ENCODE assay signal across 10 cellular contexts in genomic region chr19:4328991-4329681, GRCh38. TPM values are rescaled to one million over a fixed set of nuclear protein-coding genes. Genes with fewer than 3 reads are reported as not detected.
DNase-seq lines count a peak whose midpoint lies in the region; ATAC-seq and TF ChIP-seq lines count a peak whose summit lies in the region.
"Not testable (repeated sequence)": the region's sequence is repeated elsewhere in the genome, so short reads cannot be mapped to it uniquely, and the experiment has no call there.
"Had no signal": no experiment of that assay in that cellular context is flagged by ENCODE, and none has a peak within 500 bp of the region (broad histone marks: within the 10 kb centered on the region; RNA-seq: fewer than 3 reads in every experiment).

No MANE protein-coding gene starts in this region.

- H3K4me1 Mint-ChIP-seq in natural killer cell, result peaks cover 16 to 33% of the 10 kb centered on the region in 2 donors

- H3K27me3 ChIP-seq in breast epithelium, heart left ventricle, uterus: not testable (repeated sequence)

- not testable (repeated sequence) for H3K9me3 Mint-ChIP-seq in natural killer cell

- 41 to 54% (median 47%) methylated on average over 35 of the region's 35 CpGs for WGBS in heart left ventricle, 4 donors

- TF ChIP-seq CTCF in GM12865 (IDR thresholded peaks at IDR 0.05; ENCODE audit: insufficient read depth, low read depth, low read length, missing control alignments); breast epithelium (IDR thresholded peaks at IDR 0.05); heart left ventricle (IDR thresholded peaks at IDR 0.05); natural killer cell (IDR thresholded peaks at IDR 0.05); uterus (IDR thresholded peaks at IDR 0.05): not testable (repeated sequence)

- H3K4me1 ChIP-seq in breast epithelium, result not testable (repeated sequence)
- H3K4me1 ChIP-seq in heart left ventricle (peaks cover 0 to 24% (median 16%) of the 10 kb centered on the region in 12 donors), uterus (peaks cover 0 to 11% of the 10 kb centered on the region in 2 donors)

- peak overlapping the region; percentile 90 for H3K4me3 Mint-ChIP-seq in natural killer cell

- ATAC-seq in heart left ventricle, natural killer cell: not testable (repeated sequence)

- not testable (repeated sequence) for H3K36me3 ChIP-seq in breast epithelium, heart left ventricle, uterus

- H3K9me3 ChIP-seq in breast epithelium, heart left ventricle, uterus: not testable (repeated sequence)

- intact Hi-C loops in breast epithelium (cut with DNase I; ENCODE audit: low total_unique reads); uterus (cut with DNase I; ENCODE audit: low total_unique reads): not testable (repeated sequence)
- intact Hi-C loops in heart left ventricle (cut with DNase I), result loop anchor here in 2 of 10 donors (5.0 to 10.0 kb wide), 2 partner anchors 64 to 73 kb away; partner anchors contain the start of genes CHAF1A (in 1 of the 2) and SH3GL1 (in 1 of the 2)
- intact Hi-C loops in natural killer cell (cut with micrococcal nuclease), result loop anchor here (1.0 kb wide), 2 partner anchors 13 to 82 kb away; partner anchors contain the start of gene YJU2

- DNase-seq in GM12865 (ENCODE audit: low read depth) (peak; percentile 62), NCI-H82 (lab: John Stamatoyannopoulos, UW) (peak; percentile 75)
- DNase-seq in activated CD8-positive, alpha-beta memory T cell treated with anti-CD3 and anti-CD28 coated beads, Interleukin-2, amount 50 U/mL, for 24 hours (ENCODE audit: extremely low read depth), result peak; percentile 42
- not testable (repeated sequence) for DNase-seq in breast epithelium (ENCODE audit: low spot score in 2 of 2); heart left ventricle; natural killer cell; uterus
- peak; percentile 75 for DNase-seq in stimulated activated CD4-positive, alpha-beta T cell treated with anti-CD3 and anti-CD28 coated beads, Interleukin-1b, Interleukin-23, amount 100 ng/mL, for 48 hours

- peak overlapping the region; percentile 73 to 92 for H3K27ac Mint-ChIP-seq in natural killer cell

- not testable (repeated sequence) for H3K27ac ChIP-seq in breast epithelium
- H3K27ac ChIP-seq in heart left ventricle (peak overlapping the region in 1 of 12 donors; percentile 31), uterus (peak overlapping the region; percentile 7 to 43)

- not testable (repeated sequence) for H3K27me3 Mint-ChIP-seq in natural killer cell (ENCODE audit: low read depth in 2 of 2)

- H3K36me3 Mint-ChIP-seq in natural killer cell, result not testable (repeated sequence)

- H3K4me3 ChIP-seq in GM12865 (ENCODE audit: low read depth, low read length) (peak overlapping the region; percentile 45), breast epithelium (peak overlapping the region; percentile 14 to 66 (median 53)), heart left ventricle (peak overlapping the region in 11 of 12 donors; percentile 13 to 61 (median 48)), uterus (peak overlapping the region; percentile 32 to 43)

- not testable (repeated sequence) for TF ChIP-seq POLR2A in breast epithelium (IDR thresholded peaks at IDR 0.05); heart left ventricle (IDR thresholded peaks at IDR 0.05); uterus (IDR thresholded peaks at IDR 0.05)

RNA-seq across cellular contexts. Expression of gene STAP2, which starts 9.5 kb away (rescaled TPM):
- 10 to 100 TPM in 2 of 3 donors, 1 to 10 TPM in 1; 1.6 to 51.4 (median 25.9) TPM for total RNA-seq in breast epithelium
- total RNA-seq in heart left ventricle, result 10 to 100 TPM in 1 of 9 donors, 1 to 10 TPM in 6, under 1 TPM in 2; 0.67 to 14.2 (median 2.1) TPM
- 1 to 10 TPM; 1.1 to 1.9 TPM for polyA plus RNA-seq in heart left ventricle
- total RNA-seq in natural killer cell, result 1 to 10 TPM; 1.4 to 3.3 (median 2.0) TPM
- total RNA-seq in uterus, result 1 to 10 TPM in 3 of 4 donors, under 1 TPM in 1; 0.29 to 9.4 (median 6.2) TPM

RNA-seq across cellular contexts. Expression of gene MPND, which starts 14.2 kb away (rescaled TPM):
- total RNA-seq in breast epithelium, result 1 to 10 TPM; 6.1 to 7.7 (median 7.5) TPM
- total RNA-seq in heart left ventricle, result 10 to 100 TPM in 7 of 9 donors, 1 to 10 TPM in 2; 8.2 to 23.7 (median 19.0) TPM
- 10 to 100 TPM; 14.4 to 21.9 TPM for polyA plus RNA-seq in heart left ventricle
- total RNA-seq in natural killer cell, result 10 to 100 TPM; 30.4 to 38.4 (median 31.1) TPM
- 10 to 100 TPM in 1 of 4 donors, 1 to 10 TPM in 1, under 1 TPM in 1, not detected in 1; 0.51 to 13.8 (median 5.8) TPM for total RNA-seq in uterus

RNA-seq across cellular contexts. Expression of gene FSD1, which starts 24.7 kb away (rescaled TPM):
- total RNA-seq in breast epithelium (under 1 TPM in 1 of 3 donors, not detected in 2; 0.88 TPM), heart left ventricle (1 to 10 TPM in 1 of 9 donors, not detected in 8; 1.2 TPM), natural killer cell (10 to 100 TPM; 15.5 to 18.2 (median 16.4) TPM), uterus (1 to 10 TPM in 1 of 4 donors, not detected in 3; 3.1 TPM)
- under 1 TPM in 1 of 2 donors, not detected in 1; 0.04 TPM for polyA plus RNA-seq in heart left ventricle

RNA-seq across cellular contexts. Expression of gene TMIGD2, which starts 26.9 kb away (rescaled TPM):
- not detected for total RNA-seq in breast epithelium
- total RNA-seq in heart left ventricle, result under 1 TPM in 3 of 9 donors, not detected in 6; 0.20 to 0.67 (median 0.30) TPM
- under 1 TPM in 1 of 2 donors, not detected in 1; 0.06 TPM for polyA plus RNA-seq in heart left ventricle
- total RNA-seq in natural killer cell, result 10 to 100 TPM; 33.8 to 45.3 (median 41.1) TPM
- under 1 TPM in 1 of 4 donors, not detected in 3; 0.97 TPM for total RNA-seq in uterus
- total RNA-seq: HT-29 had no signal

RNA-seq across cellular contexts. Expression of gene SHD, which starts 50.1 kb away (rescaled TPM):
- not detected for total RNA-seq in breast epithelium
- total RNA-seq in heart left ventricle, result under 1 TPM in 1 of 9 donors, not detected in 8; 0.52 TPM
- polyA plus RNA-seq in heart left ventricle, result not detected
- total RNA-seq in natural killer cell, result under 1 TPM in 1 of 3 donors, not detected in 2; 0.20 TPM
- under 1 TPM in 1 of 4 donors, not detected in 3; 0.41 TPM for total RNA-seq in uterus
- total RNA-seq: T-helper 2 cell treated with Interferon-gamma antibody and Interleukin-4, amounts not matched to agents 100 ng/mL and 5 ng/mL, for 36 hours had no signal

Comparison
In these comparisons a context has a peak if more than half of its experiments do, and no peak if none do; other contexts are left out.
1. RNA of gene FSD1, which starts 24.7 kb away (total RNA-seq): 15.5 to 18.2 TPM in natural killer cell; 0.88 TPM in breast epithelium, 3.1 TPM in uterus and 1.2 TPM in heart left ventricle; every median in the first group is over 4 times any median in the second.
2. Peak in every context shown above with its lines, with median percentiles within 50 percentile points of each other: H3K4me3 ChIP-seq.